Comparison of ENCODE assay signal across 3 cellular contexts in the genomic region with DNA sequence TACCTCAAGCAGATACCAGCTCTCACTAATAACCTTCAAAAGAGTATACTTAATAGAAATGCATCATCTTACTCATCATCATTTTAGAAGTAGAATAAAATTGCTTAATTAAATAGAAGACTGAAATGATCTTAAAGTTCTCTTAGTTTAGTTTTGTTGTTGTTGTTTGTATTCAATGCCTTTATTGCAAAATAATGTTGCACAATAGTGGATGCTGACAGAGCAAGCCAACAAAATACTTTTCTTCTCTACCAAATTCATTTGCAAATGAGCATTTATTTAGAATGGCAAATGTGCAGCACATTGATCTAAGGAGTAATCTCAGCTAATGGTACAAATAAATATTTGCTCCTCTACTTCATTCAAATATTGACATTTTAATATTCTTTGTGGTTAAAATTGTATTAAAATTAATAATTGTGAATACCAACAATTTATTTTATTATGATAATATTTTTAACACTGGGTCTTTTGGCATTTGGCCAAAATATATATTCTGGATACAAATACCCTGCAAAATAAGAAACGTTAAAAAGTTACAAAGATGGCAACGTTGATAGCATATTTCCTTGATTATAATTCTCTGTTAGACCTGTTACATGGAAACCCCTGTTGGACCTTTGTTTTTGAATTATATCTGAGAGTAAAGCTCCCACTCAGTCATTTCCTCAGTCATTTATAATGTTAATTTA.
A peak's percentile ranks its signal among the peaks of the same experiment; 100 is the strongest.
TF ChIP-seq lines count a peak whose summit lies in the region.

No MANE protein-coding gene starts in this region.

TF ChIP-seq in HepG2, 621 proteins besides CTCF, POLR2A, EP300 and RAD21:
- TF ChIP-seq, protein P1, sequence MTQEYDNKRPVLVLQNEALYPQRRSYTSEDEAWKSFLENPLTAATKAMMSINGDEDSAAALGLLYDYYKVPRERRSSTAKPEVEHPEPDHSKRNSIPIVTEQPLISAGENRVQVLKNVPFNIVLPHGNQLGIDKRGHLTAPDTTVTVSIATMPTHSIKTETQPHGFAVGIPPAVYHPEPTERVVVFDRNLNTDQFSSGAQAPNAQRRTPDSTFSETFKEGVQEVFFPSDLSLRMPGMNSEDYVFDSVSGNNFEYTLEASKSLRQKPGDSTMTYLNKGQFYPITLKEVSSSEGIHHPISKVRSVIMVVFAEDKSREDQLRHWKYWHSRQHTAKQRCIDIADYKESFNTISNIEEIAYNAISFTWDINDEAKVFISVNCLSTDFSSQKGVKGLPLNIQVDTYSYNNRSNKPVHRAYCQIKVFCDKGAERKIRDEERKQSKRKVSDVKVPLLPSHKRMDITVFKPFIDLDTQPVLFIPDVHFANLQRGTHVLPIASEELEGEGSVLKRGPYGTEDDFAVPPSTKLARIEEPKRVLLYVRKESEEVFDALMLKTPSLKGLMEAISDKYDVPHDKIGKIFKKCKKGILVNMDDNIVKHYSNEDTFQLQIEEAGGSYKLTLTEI (CRISPR knock-in tag; conservative IDR thresholded peaks at IDR 0.05) = no peak
- TF ChIP-seq CEBPB (IDR thresholded peaks at IDR 0.05; ENCODE audit: borderline replicate concordance, low read depth, low read length) = peak; percentile 61; the same call in 1 of the 2 replicates
TF ChIP-seq in HepG2: peak in this region for 1.

TF ChIP-seq in IMR-90, 13 proteins besides CTCF, POLR2A, EP300 and RAD21:
- TF ChIP-seq CEBPB (IDR thresholded peaks at IDR 0.05; ENCODE audit: low read depth, low read length) (peak; percentile 64), NFE2L2 (IDR thresholded peaks at IDR 0.05; ENCODE audit: low read depth, low read length) (no peak), SMC3 (IDR thresholded peaks at IDR 0.05; ENCODE audit: low read depth, low read length) (no peak)

TF ChIP-seq in K562, 482 proteins besides CTCF, POLR2A, EP300 and RAD21:
- TF ChIP-seq CEBPB (tag; IDR thresholded peaks at IDR 0.05) (0 out of 2 replicates have a peak, but pooled peaks have one; percentile 10), CEBPG (CRISPR knock-in tag; IDR thresholded peaks at IDR 0.05) (no peak), CEBPG (tag; conservative IDR thresholded peaks at IDR 0.05 in 1 of 2, IDR thresholded peaks at IDR 0.05 in 1 of 2) (peak in 1 of 2 experiments; percentile 70; a peak in 2 of 4 replicates), NFIX (CRISPR knock-in tag; IDR thresholded peaks at IDR 0.05; ENCODE audit: low read depth) (peak; percentile 51; the same call in 1 of the 2 replicates), MXI1 (IDR thresholded peaks at IDR 0.05; ENCODE audit: low read depth, low read length) (no peak), HNRNPUL1 (IDR thresholded peaks at IDR 0.05; ENCODE audit: low read length) (no peak), TBL1XR1 (IDR thresholded peaks at IDR 0.05; ENCODE audit: low read length in 2 of 2) (no peak), CREBBP (IDR thresholded peaks at IDR 0.05; ENCODE audit: low read depth, low read length) (no peak), STAT5A (IDR thresholded peaks at IDR 0.05; ENCODE audit: borderline replicate concordance, low read length) (no peak), NFIC (IDR thresholded peaks at IDR 0.05) (peak; percentile 55; the same call in 1 of the 2 replicates), FOSL1 (tag; conservative IDR thresholded peaks at IDR 0.05) (no peak), MCM3 (IDR thresholded peaks at IDR 0.05) (no peak)
- TF ChIP-seq, protein P2, sequence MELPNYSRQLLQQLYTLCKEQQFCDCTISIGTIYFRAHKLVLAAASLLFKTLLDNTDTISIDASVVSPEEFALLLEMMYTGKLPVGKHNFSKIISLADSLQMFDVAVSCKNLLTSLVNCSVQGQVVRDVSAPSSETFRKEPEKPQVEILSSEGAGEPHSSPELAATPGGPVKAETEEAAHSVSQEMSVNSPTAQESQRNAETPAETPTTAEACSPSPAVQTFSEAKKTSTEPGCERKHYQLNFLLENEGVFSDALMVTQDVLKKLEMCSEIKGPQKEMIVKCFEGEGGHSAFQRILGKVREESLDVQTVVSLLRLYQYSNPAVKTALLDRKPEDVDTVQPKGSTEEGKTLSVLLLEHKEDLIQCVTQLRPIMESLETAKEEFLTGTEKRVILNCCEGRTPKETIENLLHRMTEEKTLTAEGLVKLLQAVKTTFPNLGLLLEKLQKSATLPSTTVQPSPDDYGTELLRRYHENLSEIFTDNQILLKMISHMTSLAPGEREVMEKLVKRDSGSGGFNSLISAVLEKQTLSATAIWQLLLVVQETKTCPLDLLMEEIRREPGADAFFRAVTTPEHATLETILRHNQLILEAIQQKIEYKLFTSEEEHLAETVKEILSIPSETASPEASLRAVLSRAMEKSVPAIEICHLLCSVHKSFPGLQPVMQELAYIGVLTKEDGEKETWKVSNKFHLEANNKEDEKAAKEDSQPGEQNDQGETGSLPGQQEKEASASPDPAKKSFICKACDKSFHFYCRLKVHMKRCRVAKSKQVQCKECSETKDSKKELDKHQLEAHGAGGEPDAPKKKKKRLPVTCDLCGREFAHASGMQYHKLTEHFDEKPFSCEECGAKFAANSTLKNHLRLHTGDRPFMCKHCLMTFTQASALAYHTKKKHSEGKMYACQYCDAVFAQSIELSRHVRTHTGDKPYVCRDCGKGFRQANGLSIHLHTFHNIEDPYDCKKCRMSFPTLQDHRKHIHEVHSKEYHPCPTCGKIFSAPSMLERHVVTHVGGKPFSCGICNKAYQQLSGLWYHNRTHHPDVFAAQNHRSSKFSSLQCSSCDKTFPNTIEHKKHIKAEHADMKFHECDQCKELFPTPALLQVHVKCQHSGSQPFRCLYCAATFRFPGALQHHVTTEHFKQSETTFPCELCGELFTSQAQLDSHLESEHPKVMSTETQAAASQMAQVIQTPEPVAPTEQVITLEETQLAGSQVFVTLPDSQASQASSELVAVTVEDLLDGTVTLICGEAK (IDR thresholded peaks at IDR 0.05) = no peak
- TF ChIP-seq, protein P2 (CRISPR knock-in tag; IDR thresholded peaks at IDR 0.05) = no peak
- TF ChIP-seq, protein P3, sequence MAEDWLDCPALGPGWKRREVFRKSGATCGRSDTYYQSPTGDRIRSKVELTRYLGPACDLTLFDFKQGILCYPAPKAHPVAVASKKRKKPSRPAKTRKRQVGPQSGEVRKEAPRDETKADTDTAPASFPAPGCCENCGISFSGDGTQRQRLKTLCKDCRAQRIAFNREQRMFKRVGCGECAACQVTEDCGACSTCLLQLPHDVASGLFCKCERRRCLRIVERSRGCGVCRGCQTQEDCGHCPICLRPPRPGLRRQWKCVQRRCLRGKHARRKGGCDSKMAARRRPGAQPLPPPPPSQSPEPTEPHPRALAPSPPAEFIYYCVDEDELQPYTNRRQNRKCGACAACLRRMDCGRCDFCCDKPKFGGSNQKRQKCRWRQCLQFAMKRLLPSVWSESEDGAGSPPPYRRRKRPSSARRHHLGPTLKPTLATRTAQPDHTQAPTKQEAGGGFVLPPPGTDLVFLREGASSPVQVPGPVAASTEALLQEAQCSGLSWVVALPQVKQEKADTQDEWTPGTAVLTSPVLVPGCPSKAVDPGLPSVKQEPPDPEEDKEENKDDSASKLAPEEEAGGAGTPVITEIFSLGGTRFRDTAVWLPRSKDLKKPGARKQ (CRISPR knock-in tag; IDR thresholded peaks at IDR 0.05) = no peak
- TF ChIP-seq, protein P4, sequence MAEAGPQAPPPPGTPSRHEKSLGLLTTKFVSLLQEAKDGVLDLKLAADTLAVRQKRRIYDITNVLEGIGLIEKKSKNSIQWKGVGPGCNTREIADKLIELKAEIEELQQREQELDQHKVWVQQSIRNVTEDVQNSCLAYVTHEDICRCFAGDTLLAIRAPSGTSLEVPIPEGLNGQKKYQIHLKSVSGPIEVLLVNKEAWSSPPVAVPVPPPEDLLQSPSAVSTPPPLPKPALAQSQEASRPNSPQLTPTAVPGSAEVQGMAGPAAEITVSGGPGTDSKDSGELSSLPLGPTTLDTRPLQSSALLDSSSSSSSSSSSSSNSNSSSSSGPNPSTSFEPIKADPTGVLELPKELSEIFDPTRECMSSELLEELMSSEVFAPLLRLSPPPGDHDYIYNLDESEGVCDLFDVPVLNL (CRISPR knock-in tag; IDR thresholded peaks at IDR 0.05; ENCODE audit: low read depth) = no peak
